Comparison of ENCODE assay signal across 8 cellular contexts in the genomic region with DNA sequence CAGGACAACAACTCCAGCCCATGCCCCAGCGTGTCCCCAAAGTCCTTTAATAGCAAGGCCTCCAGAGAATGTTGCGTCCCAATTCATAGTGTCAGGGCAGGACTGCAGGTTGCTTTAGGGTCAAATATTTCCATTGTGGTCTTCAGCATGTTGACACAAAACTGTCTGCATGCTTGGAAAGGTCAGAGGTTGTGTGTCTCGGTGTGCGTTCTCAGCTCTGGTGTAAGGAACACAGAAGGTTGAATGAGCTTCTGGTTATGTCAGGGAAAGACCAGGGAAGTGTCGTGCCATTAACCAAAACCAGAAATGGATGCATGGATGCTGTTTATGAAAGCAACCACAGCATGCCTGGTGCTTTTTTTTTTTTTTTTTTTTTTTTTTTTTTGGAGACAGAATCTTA. TPM values are rescaled to one million over a fixed set of nuclear protein-coding genes. Genes with fewer than 3 reads are reported as not detected.
DNase-seq lines count a peak whose midpoint lies in the region; ATAC-seq and TF ChIP-seq lines count a peak whose summit lies in the region.
"Not testable (repeated sequence)": the region's sequence is repeated elsewhere in the genome, so short reads cannot be mapped to it uniquely, and the experiment has no call there.

No MANE protein-coding gene starts in this region.

- not testable (repeated sequence) for H3K4me3 ChIP-seq in Caco-2 (ENCODE audit: low read depth, low read length); adipocyte (ENCODE audit: low read length); choroid plexus epithelial cell (ENCODE audit: low read depth, low read length); hepatocyte; neural progenitor cell; gastrocnemius medialis

- H3K36me3 Mint-ChIP-seq in Caco-2 (ENCODE audit: insufficient read depth, unreplicated experiment), result peaks cover 26% of the 10 kb centered on the region
- not testable (repeated sequence) for H3K36me3 Mint-ChIP-seq in neural progenitor cell

- H3K27me3 Mint-ChIP-seq in Caco-2 (ENCODE audit: insufficient read depth, unreplicated experiment); neural progenitor cell (ENCODE audit: insufficient read depth, low read depth): not testable (repeated sequence)

- H3K4me3 Mint-ChIP-seq in Caco-2 (ENCODE audit: unreplicated experiment), result peak overlapping the region; percentile 53
- H3K4me3 Mint-ChIP-seq in neural progenitor cell, result not testable (repeated sequence)

- H3F3A ChIP-seq in neural progenitor cell (ENCODE audit: low read depth), result peaks cover 14% of the 10 kb centered on the region

- not testable (repeated sequence) for H2AFZ ChIP-seq in hepatocyte; neural progenitor cell (replicated peaks)

- CTCF ChIA-PET in Caco-2 (lab: Charles Lee), result not testable (repeated sequence)

- not testable (repeated sequence) for H3K9ac ChIP-seq in adipocyte (ENCODE audit: low read length); neural progenitor cell

- H3K4me1 ChIP-seq in Caco-2 (peaks cover 25% of the 10 kb centered on the region), adipocyte (ENCODE audit: control insufficient read depth, insufficient read depth, low read length) (peaks cover 22% of the 10 kb centered on the region), hepatocyte (ENCODE audit: insufficient read depth) (peaks cover 41% of the 10 kb centered on the region), neural progenitor cell (peaks cover 14% of the 10 kb centered on the region), gastrocnemius medialis (peaks cover 42 to 71% of the 10 kb centered on the region in 2 donors)

- peak; percentile 24 for ATAC-seq in Right ventricle myocardium inferior
- ATAC-seq in gastrocnemius medialis, result not testable (repeated sequence)

- in situ Hi-C loops in gastrocnemius medialis (cut with MboI; ENCODE audit: low sequenced_read_pairs in 4 of 4), result not testable (repeated sequence)

- H4K20me1 ChIP-seq in hepatocyte (ENCODE audit: insufficient read depth, poor library complexity, severe bottlenecking), result not testable (repeated sequence)
- H4K20me1 ChIP-seq in neural progenitor cell (ENCODE audit: low read depth), result peaks cover 66% of the 10 kb centered on the region

- TF ChIP-seq POLR2A in gastrocnemius medialis (IDR thresholded peaks at IDR 0.05), result not testable (repeated sequence)

- not testable (repeated sequence) for H3K36me3 ChIP-seq in Caco-2 (ENCODE audit: control insufficient read depth, insufficient read depth, low read length); adipocyte (ENCODE audit: control insufficient read depth, insufficient read depth, low read length, severe bottlenecking); hepatocyte (replicated peaks; ENCODE audit: insufficient read depth, low read depth); neural progenitor cell; gastrocnemius medialis

- WGBS in hepatocyte (ENCODE audit: low lambda C conversion rate, missing lambda C conversion rate), result 66% methylated on average over 5 of the region's 5 CpGs

- H3K27ac ChIP-seq in hepatocyte (peak overlapping the region; percentile 20), gastrocnemius medialis (peak overlapping the region; percentile 88 to 96 (median 93))
- not testable (repeated sequence) for H3K27ac ChIP-seq in neural progenitor cell

- not testable (repeated sequence) for H3K9me2 ChIP-seq in hepatocyte (replicated peaks; ENCODE audit: insufficient read depth)

- intact Hi-C loops in Caco-2 (cut with micrococcal nuclease; ENCODE audit: unreplicated experiment); Right ventricle myocardium inferior (cut with DNase I); gastrocnemius medialis (cut with DNase I; ENCODE audit: low total_unique reads): not testable (repeated sequence)

- not testable (repeated sequence) for H3K9me3 ChIP-seq in Caco-2; adipocyte (ENCODE audit: control insufficient read depth, low read length); hepatocyte (ENCODE audit: low read depth); neural progenitor cell (ENCODE audit: low read depth); gastrocnemius medialis

- POLR2A ChIA-PET in Caco-2 (lab: Charles Lee), result interaction anchor here (0.7 kb wide), 1 partner anchor 18 kb away, joined by 6 read pairs; no protein-coding TSS in a partner anchor

- H3K79me2 ChIP-seq in hepatocyte (peaks cover 69% of the 10 kb centered on the region), neural progenitor cell (ENCODE audit: low read depth) (peaks cover 50% of the 10 kb centered on the region)

- H3K27ac Mint-ChIP-seq in Caco-2 (ENCODE audit: unreplicated experiment), result peak overlapping the region; percentile 96
- H3K27ac Mint-ChIP-seq in neural progenitor cell, result peak overlapping the region; percentile 64

- TF ChIP-seq CTCF in Caco-2 (IDR thresholded peaks at IDR 0.05; ENCODE audit: insufficient read depth in 1 of 2, low read depth in 1 of 2, low read length in 1 of 2, severe bottlenecking in 1 of 2, unreplicated experiment in 1 of 2); choroid plexus epithelial cell (conservative IDR thresholded peaks at IDR 0.05; ENCODE audit: low read depth, low read length); hepatocyte (IDR thresholded peaks at IDR 0.05; ENCODE audit: poor library complexity); neural progenitor cell (IDR thresholded peaks at IDR 0.05); gastrocnemius medialis (IDR thresholded peaks at IDR 0.05 in 4 of 5, conservative IDR thresholded peaks at IDR 0.05 in 1 of 5): not testable (repeated sequence)

- not testable (repeated sequence) for H3K9me3 Mint-ChIP-seq in Caco-2 (ENCODE audit: unreplicated experiment); neural progenitor cell

- DNase-seq in Caco-2 (peak; percentile 65 to 73), HuH-7 (ENCODE audit: low spot score) (peak; percentile 61), adipocyte (ENCODE audit: low read depth) (peak; percentile 8), choroid plexus epithelial cell (ENCODE audit: low read depth) (peak; percentile 68)
- DNase-seq in Right ventricle myocardium inferior (ENCODE audit: missing footprints); hepatocyte (ENCODE audit: low spot score); neural progenitor cell (ENCODE audit: low spot score); gastrocnemius medialis: not testable (repeated sequence)

- BruUV-seq in Caco-2 (replicated peaks; lab: Mats Ljungman, UMichigan), result not testable (repeated sequence)

- H3K4me2 ChIP-seq in hepatocyte, neural progenitor cell: not testable (repeated sequence)

- not testable (repeated sequence) for H3K27me3 ChIP-seq in Caco-2 (replicated peaks; ENCODE audit: control insufficient read depth, insufficient read depth, low read length); adipocyte (replicated peaks; ENCODE audit: control insufficient read depth, insufficient read depth, low read length); hepatocyte; neural progenitor cell; gastrocnemius medialis

- H3K4me1 Mint-ChIP-seq in Caco-2 (ENCODE audit: low read depth, unreplicated experiment) (peaks cover 39% of the 10 kb centered on the region), neural progenitor cell (peaks cover 44% of the 10 kb centered on the region)

RNA-seq across cellular contexts. Expression of gene CASTOR2, which starts 31.9 kb away (rescaled TPM):
- total RNA-seq in Caco-2 (2022), result 43.4 and 45.6 TPM in 2 replicates
- total RNA-seq in Right ventricle myocardium inferior, result 31.3 TPM
- total RNA-seq in hepatocyte, result 19.5 and 19.9 TPM in 2 replicates
- 10.0 and 11.5 TPM in 2 replicates for polyA plus RNA-seq in hepatocyte
- total RNA-seq in neural progenitor cell (ENCODE audit: low replicate concordance), result 11.7 and 24.9 TPM in 2 replicates
- total RNA-seq in gastrocnemius medialis, result 100 to 1,000 TPM; 145 to 334 (median 243) TPM
